9 cellular contexts compared by ENCODE assay signal in genomic region chr1:225735252-225736149, GRCh38. TPM values are rescaled to one million over a fixed set of nuclear protein-coding genes. Genes with fewer than 3 reads are reported as not detected.
A peak's percentile ranks its signal among the peaks of the same experiment; 100 is the strongest.
DNase-seq lines count a peak whose midpoint lies in the region; ATAC-seq and TF ChIP-seq lines count a peak whose summit lies in the region.
"Had no signal": no experiment of that assay in that cellular context is flagged by ENCODE, and none has a peak within 500 bp of the region (broad histone marks: within the 10 kb centered on the region; RNA-seq: fewer than 3 reads in every experiment).

No MANE protein-coding gene starts in this region.

- H3K4me3 ChIP-seq in lower leg skin (ENCODE audit: low read depth, poor library complexity, severe bottlenecking) = no peak overlapping the region

- H3K9me3 Mint-ChIP-seq in brain (peaks cover 0 to 2% (median 0%) of the 10 kb centered on the region in 5 experiments), type B pancreatic cell (no peaks in the 10 kb centered on the region)
- H3K9me3 Mint-ChIP-seq: central memory CD8-positive, alpha-beta T cell had no signal

- TF ChIP-seq POLR2A in lower leg skin (IDR thresholded peaks at IDR 0.05) = no peak

- H3K27me3 Mint-ChIP-seq in brain (peaks cover 3% of the 10 kb centered on the region), type B pancreatic cell (no peaks in the 10 kb centered on the region)
- H3K27me3 Mint-ChIP-seq: central memory CD8-positive, alpha-beta T cell had no signal

- 39 to 49% methylated on average over 12 of the region's 12 CpGs for WGBS in lower leg skin, 2 donors

- H3K27ac Mint-ChIP-seq in brain (peak overlapping the region in 4 of 5 experiments; percentile 39 to 90 (median 81)), type B pancreatic cell (peak overlapping the region; percentile 35)

- H3K36me3 Mint-ChIP-seq in brain (no peaks in the 10 kb centered on the region), type B pancreatic cell (no peaks in the 10 kb centered on the region)

- DNase-seq in M059J (ENCODE audit: low read depth) (peak; percentile 97), lower leg skin (ENCODE audit: low spot score in 2 of 2) (peak; percentile 81 to 92), type B pancreatic cell (ENCODE audit: extremely low spot score, unreplicated experiment) (no peak), DMS53 treated with DMSO at 0.1 percent for 48 hours (lab: John Stamatoyannopoulos, UW; ENCODE audit: unreplicated experiment) (no peak), SW480 (ENCODE audit: low spot score) (no peak), SKM-1 (lab: John Stamatoyannopoulos, UW; ENCODE audit: unreplicated experiment) (no peak)

- TF ChIP-seq CTCF in brain (conservative IDR thresholded peaks at IDR 0.05) (no peak), lower leg skin (IDR thresholded peaks at IDR 0.05) (no peak), type B pancreatic cell (conservative IDR thresholded peaks at IDR 0.05) (no peak)

- intact Hi-C loops in lower leg skin (cut with DNase I; ENCODE audit: low total_unique reads) = no loop called here

- H3K4me3 Mint-ChIP-seq in brain (peak overlapping the region in 3 of 5 experiments; percentile 2 to 40 (median 20)), type B pancreatic cell (no peak overlapping the region)
- H3K4me3 Mint-ChIP-seq: central memory CD8-positive, alpha-beta T cell had no signal

- H3K4me1 Mint-ChIP-seq in brain = peaks cover 46% of the 10 kb centered on the region
- H3K4me1 Mint-ChIP-seq in type B pancreatic cell (ENCODE audit: unreplicated experiment) = peaks cover 30% of the 10 kb centered on the region
- H3K4me1 Mint-ChIP-seq: central memory CD8-positive, alpha-beta T cell had no signal

- no peak for ATAC-seq in GM19035 (IDR thresholded peaks at IDR 0.05; ENCODE audit: unreplicated experiment)

RNA-seq across cellular contexts. Expression of gene SRP9, which starts 42.1 kb away (rescaled TPM):
- 651 and 703 TPM in 2 replicates for total RNA-seq in M059J (2014; rRNA removed; shearing (Covaris generic))
- polyA plus RNA-seq in brain (ENCODE audit: insufficient read depth, low read depth, low replicate concordance) = 251 TPM
- total RNA-seq in lower leg skin (100 to 1,000 TPM; 117 to 191 (median 154) TPM), type B pancreatic cell (ENCODE audit: low replicate concordance) (263 and 313 TPM in 2 replicates)

Comparison
In these comparisons a context has a peak if more than half of its experiments do, and no peak if none do; other contexts are left out.
1. DNase-seq: peak in M059J (single experiment) and lower leg skin (2 of 2); none in type B pancreatic cell (single experiment), DMS53 treated with DMSO at 0.1 percent for 48 hours (single experiment), SW480 (single experiment) and SKM-1 (single experiment).